In the genomic region with DNA sequence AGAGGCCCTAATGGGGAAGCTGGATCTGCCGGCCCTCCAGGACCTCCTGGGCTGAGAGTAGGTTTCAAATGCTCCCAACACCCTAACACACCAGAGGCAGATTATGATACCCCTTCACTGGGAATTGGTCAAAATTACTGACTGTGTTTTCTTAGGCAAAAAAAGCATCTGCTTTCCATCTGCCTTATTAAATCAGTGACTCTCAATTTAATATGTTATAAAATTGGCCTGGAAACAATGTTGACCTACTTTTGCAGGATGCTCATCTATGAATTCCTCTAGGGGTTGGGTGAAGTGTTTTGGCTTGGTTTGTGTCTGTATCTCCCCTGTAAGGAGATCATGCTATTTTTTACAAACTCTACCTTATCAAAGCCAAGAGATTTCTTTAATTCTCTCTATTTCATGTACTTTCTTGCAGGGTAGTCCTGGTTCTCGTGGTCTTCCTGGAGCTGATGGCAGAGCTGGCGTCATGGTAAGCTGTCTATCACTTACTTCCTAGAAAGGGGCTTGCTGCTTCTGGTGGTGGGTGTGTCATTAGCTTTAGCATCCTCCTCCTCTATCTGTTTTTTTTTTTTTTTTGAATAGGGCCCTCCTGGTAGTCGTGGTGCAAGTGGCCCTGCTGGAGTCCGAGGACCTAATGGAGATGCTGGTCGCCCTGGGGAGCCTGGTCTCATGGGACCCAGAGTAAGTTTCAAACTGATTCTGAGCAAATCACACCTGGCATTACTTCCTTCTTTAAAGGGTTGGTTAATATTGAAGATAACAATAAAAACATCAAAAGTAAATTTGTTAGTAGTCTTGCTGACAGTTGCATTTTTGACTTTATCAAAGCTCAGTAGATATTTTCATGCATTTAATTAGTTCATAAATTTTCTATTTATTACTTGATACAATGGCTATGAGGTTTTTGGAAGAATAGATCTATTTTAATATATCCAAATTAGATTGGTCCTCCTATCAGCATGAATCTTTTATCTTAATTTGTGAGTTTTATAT, we compare ENCODE assay signal across 17 cellular contexts. TPM values are rescaled to one million over a fixed set of nuclear protein-coding genes. Genes with fewer than 3 reads are reported as not detected.
A peak's percentile ranks its signal among the peaks of the same experiment; 100 is the strongest.
DNase-seq lines count a peak whose midpoint lies in the region; ATAC-seq and TF ChIP-seq lines count a peak whose summit lies in the region.
"Had no signal": no experiment of that assay in that cellular context is flagged by ENCODE, and none has a peak within 500 bp of the region (broad histone marks: within the 10 kb centered on the region; RNA-seq: fewer than 3 reads in every experiment).

No MANE protein-coding gene starts in this region.

- peak overlapping the region; percentile 19 for H3K27ac ChIP-seq in right cardiac atrium (ENCODE audit: low read length)
- peak overlapping the region in 1 of 12 donors; percentile 48 for H3K27ac ChIP-seq in heart left ventricle
- H3K27ac ChIP-seq in osteoblast (ENCODE audit: low read depth, low read length), result peak overlapping the region; percentile 47
- H3K27ac ChIP-seq in sigmoid colon, result peak overlapping the region in 2 of 4 donors; percentile 55 to 89

- ATAC-seq in right cardiac atrium, result no peak
- no peak for ATAC-seq in heart left ventricle
- no peak for ATAC-seq in GM21515 (IDR thresholded peaks at IDR 0.05; ENCODE audit: unreplicated experiment)
- no peak for ATAC-seq in HG03571 (IDR thresholded peaks at IDR 0.05; ENCODE audit: unreplicated experiment)
- ATAC-seq: activated CD4-positive, CD25-positive, alpha-beta regulatory T cell treated with anti-CD3 and anti-CD28 coated beads, Interleukin-2, amount 50 U/mL, for 24 hours; activated naive CD4-positive, alpha-beta T cell treated with anti-CD3 and anti-CD28 coated beads, Interleukin-2, amount 50 U/mL, for 72 hours; activated T-cell treated with anti-CD3 and anti-CD28 coated beads, Interleukin-2, amount 50 U/mL, for 72 hours; HCT116; mucosa of descending colon had no signal

- intact Hi-C loops in right cardiac atrium (cut with DNase I) (no loop called here), heart left ventricle (cut with DNase I) (no loop called here), sigmoid colon (cut with DNase I) (no loop called here)

- no peak for TF ChIP-seq EP300 in sigmoid colon (IDR thresholded peaks at IDR 0.05)

- WGBS in right cardiac atrium, result 59% methylated on average over 6 of the region's 6 CpGs
- 59 to 71% (median 67%) methylated on average over 6 of the region's 6 CpGs for WGBS in heart left ventricle, 4 donors
- 69 to 80% methylated on average over 6 of the region's 6 CpGs for WGBS in sigmoid colon, 2 donors

- no peaks in the 10 kb centered on the region for H3K9me3 ChIP-seq in right cardiac atrium (ENCODE audit: control insufficient read depth, low read length)
- H3K9me3 ChIP-seq in heart left ventricle, result no peaks in the 10 kb centered on the region
- H3K9me3 ChIP-seq in osteoblast (ENCODE audit: low read depth, low read length), result no peaks in the 10 kb centered on the region
- H3K9me3 ChIP-seq in sigmoid colon, result no peaks in the 10 kb centered on the region
- H3K9me3 ChIP-seq: mucosa of descending colon had no signal

- peaks cover 0 to 100% (median 23%) of the 10 kb centered on the region in 9 donors for H3K36me3 ChIP-seq in heart left ventricle
- peaks cover 100% of the 10 kb centered on the region for H3K36me3 ChIP-seq in osteoblast (ENCODE audit: insufficient read depth, low read length)
- peaks cover 23 to 100% (median 81%) of the 10 kb centered on the region in 4 donors for H3K36me3 ChIP-seq in sigmoid colon

- DNase-seq in right cardiac atrium (no peak), heart left ventricle (no peak), choroid plexus epithelial cell (ENCODE audit: low read depth) (peak; percentile 42), osteoblast (ENCODE audit: insufficient read length, low spot score, missing footprints) (no peak), SIG-M5 treated with dmso at 0.1 percent for 504 hours (lab: John Stamatoyannopoulos, UW; ENCODE audit: unreplicated experiment) (no peak), sigmoid colon (no peak)
- DNase-seq: activated CD8-positive, alpha-beta memory T cell treated with anti-CD3 and anti-CD28 coated beads for 24 hours; activated T-cell treated with anti-CD3 and anti-CD28 coated beads, Interleukin-2, amount 50 U/mL, for 72 hours; dermis blood vessel endothelial cell; mucosa of descending colon; T-helper 9 cell; trophoblast cell had no signal

- H3K27me3 ChIP-seq in right cardiac atrium (ENCODE audit: control insufficient read depth, insufficient read depth) (no peaks in the 10 kb centered on the region), heart left ventricle (no peaks in the 10 kb centered on the region), osteoblast (ENCODE audit: insufficient read depth, low read length) (no peaks in the 10 kb centered on the region), sigmoid colon (no peaks in the 10 kb centered on the region)

- H3K4me1 ChIP-seq in right cardiac atrium (ENCODE audit: control insufficient read depth, insufficient read depth, low read length), result no peaks in the 10 kb centered on the region
- H3K4me1 ChIP-seq in heart left ventricle, result peaks cover 0 to 48% (median 0%) of the 10 kb centered on the region in 12 donors
- peaks cover 96% of the 10 kb centered on the region for H3K4me1 ChIP-seq in osteoblast (ENCODE audit: insufficient read depth, low read length)
- H3K4me1 ChIP-seq in sigmoid colon, result peaks cover 0 to 49% (median 11%) of the 10 kb centered on the region in 4 donors

- peaks cover 35% of the 10 kb centered on the region for H3K79me2 ChIP-seq in osteoblast (ENCODE audit: insufficient read depth, low read length)

- peak overlapping the region; percentile 2 for H3K4me2 ChIP-seq in osteoblast (ENCODE audit: insufficient read depth, low read length)

- H3K4me3 ChIP-seq in right cardiac atrium (ENCODE audit: low read length), result no peak overlapping the region
- H3K4me3 ChIP-seq in heart left ventricle, result no peak overlapping the region
- no peak overlapping the region for H3K4me3 ChIP-seq in choroid plexus epithelial cell (ENCODE audit: low read depth, low read length)
- no peak overlapping the region for H3K4me3 ChIP-seq in osteoblast (ENCODE audit: insufficient read depth, low read length)
- H3K4me3 ChIP-seq in sigmoid colon, result no peak overlapping the region
- H3K4me3 ChIP-seq: mucosa of descending colon had no signal

- TF ChIP-seq CTCF in heart left ventricle (IDR thresholded peaks at IDR 0.05) (no peak), choroid plexus epithelial cell (conservative IDR thresholded peaks at IDR 0.05; ENCODE audit: low read depth, low read length) (no peak), osteoblast (IDR thresholded peaks at IDR 0.05; ENCODE audit: extremely low read depth, low read depth, low read length) (no peak), sigmoid colon (IDR thresholded peaks at IDR 0.05) (no peak)

- no peak for TF ChIP-seq POLR2A in heart left ventricle (IDR thresholded peaks at IDR 0.05)
- no peak for TF ChIP-seq POLR2A in sigmoid colon (IDR thresholded peaks at IDR 0.05)

- H4K20me1 ChIP-seq in osteoblast (ENCODE audit: insufficient read depth, low read length), result peaks cover 53% of the 10 kb centered on the region

- H2AFZ ChIP-seq in osteoblast (ENCODE audit: low read length), result no peak overlapping the region

RNA-seq across cellular contexts. Expression of a gene that starts 16.1 kb away (rescaled TPM):
- total RNA-seq in right cardiac atrium, result 100 to 1,000 TPM; 127 to 259 (median 202) TPM
- polyA plus RNA-seq in right cardiac atrium, result 115 TPM
- total RNA-seq in heart left ventricle, result 100 to 1,000 TPM in 5 of 9 donors, 10 to 100 TPM in 4; 65.7 to 615 (median 104) TPM
- 100 to 1,000 TPM in 1 of 2 donors, 10 to 100 TPM in 1; 33.1 to 141 TPM for polyA plus RNA-seq in heart left ventricle
- 8,305 and 11,912 TPM in 2 replicates for total RNA-seq in osteoblast
- 1,000 to 10,000 TPM in 1 of 4 donors, 100 to 1,000 TPM in 2, 10 to 100 TPM in 1; 83.4 to 1,047 (median 197) TPM for total RNA-seq in sigmoid colon
- polyA plus RNA-seq in sigmoid colon, result 100 to 1,000 TPM in 1 of 3 donors, 10 to 100 TPM in 2; 12.3 to 104 (median 19.2) TPM
- total RNA-seq: activated naive CD4-positive, alpha-beta T cell treated with anti-CD3 and anti-CD28 coated beads, Interleukin-2, amount 50 U/mL, for 72 hours had no signal
